1 cellular context compared by ENCODE assay signal in genomic region chr7:148556892-148557291, GRCh38.
TF ChIP-seq lines count a peak whose summit lies in the region.

No MANE protein-coding gene starts in this region.

TF ChIP-seq in SK-N-SH, 30 proteins besides CTCF, POLR2A, EP300 and RAD21 (continued from another document):
- no peak for TF ChIP-seq YY1 (IDR thresholded peaks at IDR 0.05; ENCODE audit: low read depth)
- no peak for TF ChIP-seq REST (IDR thresholded peaks at IDR 0.05; ENCODE audit: low read depth, low read length)
- TF ChIP-seq PBX3 (IDR thresholded peaks at IDR 0.05), result no peak
